1 cellular context compared by ENCODE assay signal in genomic region chr7:8154290-8154689, GRCh38.
A peak's percentile ranks its signal among the peaks of the same experiment; 100 is the strongest.
TF ChIP-seq lines count a peak whose summit lies in the region.

No MANE protein-coding gene starts in this region.

TF ChIP-seq in liver, 16 proteins besides CTCF, POLR2A, EP300 and RAD21 (continued from another document):
- TF ChIP-seq REST (IDR thresholded peaks at IDR 0.05): peak; percentile 24
- TF ChIP-seq YY1 (IDR thresholded peaks at IDR 0.05): peak; percentile 58
- peak; percentile 37 to 51 for TF ChIP-seq RXRA (IDR thresholded peaks at IDR 0.05)
- peak; percentile 47 for TF ChIP-seq FOXA2 (IDR thresholded peaks at IDR 0.05)
- TF ChIP-seq FOXA1 (IDR thresholded peaks at IDR 0.05): no peak
- TF ChIP-seq ZBTB33 (IDR thresholded peaks at IDR 0.05): no peak
- TF ChIP-seq GABPA (IDR thresholded peaks at IDR 0.05 in 1 of 2, conservative IDR thresholded peaks at IDR 0.05 in 1 of 2): no peak
